5 cellular contexts compared by ENCODE assay signal in the genomic region with DNA sequence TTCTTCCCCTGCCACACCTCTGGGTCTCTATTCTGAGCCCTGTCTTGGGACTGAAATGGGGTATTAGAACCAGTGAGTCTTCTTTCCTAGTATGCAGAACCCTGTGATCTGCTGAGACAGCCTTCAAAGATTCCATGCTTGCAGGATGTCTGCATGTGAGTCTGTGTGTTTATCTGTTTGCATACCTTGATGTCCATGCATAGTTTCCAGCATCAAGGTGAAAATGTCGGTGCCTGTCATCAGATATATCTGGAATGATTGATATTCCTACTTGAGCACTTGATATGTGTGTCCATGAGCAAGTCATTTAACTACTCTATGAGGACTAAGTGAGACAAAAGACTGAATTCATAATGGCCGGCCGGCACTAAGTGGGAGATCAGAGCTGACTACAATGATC.
"Had no signal": no experiment of that assay in that cellular context is flagged by ENCODE, and none has a peak within 500 bp of the region (broad histone marks: within the 10 kb centered on the region; RNA-seq: fewer than 3 reads in every experiment).

No MANE protein-coding gene starts in this region.

- H3K27ac ChIP-seq: GM23248 had no signal

- H2AFZ ChIP-seq: GM23248 had no signal

- H3K9me3 ChIP-seq: HAP-1 had no signal

- DNase-seq: GM23248, GOT3, H7 had no signal

- H3K9ac ChIP-seq: GM23248 had no signal

- ATAC-seq: K562 had no signal

- H3K36me3 ChIP-seq: HAP-1 had no signal

- H3K4me1 ChIP-seq: HAP-1 had no signal

- H3K4me3 ChIP-seq: GM23248, HAP-1, K562 had no signal
